9 cellular contexts compared by ENCODE assay signal in genomic region chr7:130887182-130888016, GRCh38.
DNase-seq lines count a peak whose midpoint lies in the region; ATAC-seq and TF ChIP-seq lines count a peak whose summit lies in the region.
"Had no signal": no experiment of that assay in that cellular context is flagged by ENCODE, and none has a peak within 500 bp of the region (broad histone marks: within the 10 kb centered on the region; RNA-seq: fewer than 3 reads in every experiment).

No MANE protein-coding gene starts in this region.

- no peaks in the 10 kb centered on the region for H3K9me3 ChIP-seq in thyroid gland

- no peak overlapping the region for H3K4me3 ChIP-seq in thyroid gland (replicated peaks in 1 of 3)

- H3K27ac ChIP-seq in thyroid gland = peak overlapping the region; percentile 100
- H3K27ac ChIP-seq: VCaP had no signal

- no peaks in the 10 kb centered on the region for H3K27me3 ChIP-seq in thyroid gland

- H3K9me3 Mint-ChIP-seq in activated naive CD4-positive, alpha-beta T cell treated with anti-CD3 and anti-CD28 coated beads, Interleukin-2, amount 50 U/mL, for 72 hours = no peaks in the 10 kb centered on the region

- peak; percentile 65 for DNase-seq in activated CD8-positive, alpha-beta memory T cell treated with anti-CD3 and anti-CD28 coated beads for 24 hours
- no peak for DNase-seq in activated CD8-positive, alpha-beta memory T cell treated with anti-CD3 and anti-CD28 coated beads, Interleukin-2, amount 50 U/mL, for 4 hours
- DNase-seq in activated naive CD4-positive, alpha-beta T cell treated with anti-CD3 and anti-CD28 coated beads, Interleukin-2, amount 50 U/mL, for 72 hours (ENCODE audit: low spot score in 2 of 2) = no peak
- peak; percentile 68 for DNase-seq in hepatic stellate cell (ENCODE audit: low spot score)
- no peak for DNase-seq in thyroid gland
- DNase-seq in NCI-H1105 treated with DMSO at 0.1 percent for 48 hours (lab: John Stamatoyannopoulos, UW) = no peak

- H3K27ac Mint-ChIP-seq in activated naive CD4-positive, alpha-beta T cell treated with anti-CD3 and anti-CD28 coated beads, Interleukin-2, amount 50 U/mL, for 72 hours = peak overlapping the region; percentile 29 to 97

- no peak for TF ChIP-seq CTCF in thyroid gland (IDR thresholded peaks at IDR 0.05)

- 62 to 78% methylated on average over 13 of the region's 13 CpGs for WGBS in thyroid gland, 2 donors

- no peak for TF ChIP-seq POLR2A in thyroid gland (IDR thresholded peaks at IDR 0.05)

- H3K36me3 ChIP-seq in thyroid gland = peaks cover 16 to 18% of the 10 kb centered on the region in 2 donors

- intact Hi-C loops in thyroid gland (cut with DNase I) = no loop called here

- peaks cover 62 to 84% of the 10 kb centered on the region in 2 donors for H3K4me1 ChIP-seq in thyroid gland

- peak in 1 of 2 donors; percentile 31 for ATAC-seq in activated naive CD4-positive, alpha-beta T cell treated with anti-CD3 and anti-CD28 coated beads, Interleukin-2, amount 50 U/mL, for 72 hours
- ATAC-seq in GM21367 (IDR thresholded peaks at IDR 0.05; ENCODE audit: unreplicated experiment) (no peak), HG03354 (IDR thresholded peaks at IDR 0.05; ENCODE audit: poor library complexity, severe bottlenecking, unreplicated experiment) (no peak)

- H3K36me3 Mint-ChIP-seq in activated naive CD4-positive, alpha-beta T cell treated with anti-CD3 and anti-CD28 coated beads, Interleukin-2, amount 50 U/mL, for 72 hours = peaks cover 15 to 66% of the 10 kb centered on the region in 2 donors

Comparison
In these comparisons a context has a peak if more than half of its experiments do, and no peak if none do; other contexts are left out.
1. DNase-seq: peak in activated CD8-positive, alpha-beta memory T cell treated with anti-CD3 and anti-CD28 coated beads for 24 hours (single experiment) and hepatic stellate cell (single experiment); none in activated CD8-positive, alpha-beta memory T cell treated with anti-CD3 and anti-CD28 coated beads, Interleukin-2, amount 50 U/mL, for 4 hours (single experiment), activated naive CD4-positive, alpha-beta T cell treated with anti-CD3 and anti-CD28 coated beads, Interleukin-2, amount 50 U/mL, for 72 hours (0 of 2), thyroid gland (0 of 2) and NCI-H1105 treated with DMSO at 0.1 percent for 48 hours (single experiment).